ENCODE assay signal across 13 cellular contexts in the genomic region with DNA sequence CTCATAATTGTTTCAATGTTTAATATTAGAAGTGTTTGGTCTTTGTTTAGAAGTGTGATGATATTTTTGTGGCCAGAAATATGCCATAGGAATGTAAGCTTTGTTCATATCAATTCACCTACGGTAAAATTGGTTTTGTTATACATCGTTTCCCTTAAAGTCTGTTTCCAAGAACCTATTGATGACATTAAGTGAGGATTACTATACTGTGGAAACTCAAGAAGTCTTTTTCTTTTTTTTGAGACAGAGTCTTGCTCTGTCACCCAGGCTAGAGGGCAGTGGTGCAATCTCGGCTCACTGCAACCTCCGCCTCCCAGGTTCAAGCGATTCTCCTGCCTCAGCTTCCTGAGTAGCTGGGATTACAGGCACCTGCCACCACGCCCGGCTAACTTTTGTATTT. TPM values are rescaled to one million over a fixed set of nuclear protein-coding genes. Genes with fewer than 3 reads are reported as not detected.
"Had no signal": no experiment of that assay in that cellular context is flagged by ENCODE, and none has a peak within 500 bp of the region (broad histone marks: within the 10 kb centered on the region; RNA-seq: fewer than 3 reads in every experiment).

No MANE protein-coding gene starts in this region.

RNA-seq across cellular contexts. Expression of a gene that starts 5.5 kb away (rescaled TPM):
- total RNA-seq: stomach, subcutaneous adipose tissue, suprapubic skin, temporal lobe, thoracic aorta, thyroid gland, tibial nerve, transverse colon, upper lobe of right lung, ureter, urinary bladder, uterus, vagina had no signal
